ENCODE assay signal across 14 cellular contexts in the genomic region with DNA sequence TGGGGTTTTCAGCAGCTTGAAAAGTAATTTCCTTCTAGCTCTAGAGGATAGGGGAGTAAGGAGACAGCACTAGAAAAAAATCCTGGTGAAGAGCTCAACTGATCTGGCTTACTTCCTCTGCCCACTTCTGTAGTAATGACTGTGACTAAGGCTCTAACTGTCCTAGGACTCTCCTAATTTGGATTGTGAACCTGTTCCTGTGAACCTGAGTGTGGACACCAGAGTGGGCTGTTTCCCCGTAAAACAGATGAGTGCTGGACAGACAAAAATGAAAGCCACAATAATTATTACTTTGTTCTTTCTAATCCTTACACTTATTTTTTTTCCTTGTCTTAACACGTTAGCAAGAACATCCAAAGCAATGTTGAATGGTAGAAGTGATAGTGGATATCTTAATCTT.
A peak's percentile ranks its signal among the peaks of the same experiment; 100 is the strongest.
DNase-seq lines count a peak whose midpoint lies in the region; ATAC-seq, FAIRE-seq and TF ChIP-seq lines count a peak whose summit lies in the region.
"Had no signal": no experiment of that assay in that cellular context is flagged by ENCODE, and none has a peak within 500 bp of the region (broad histone marks: within the 10 kb centered on the region; RNA-seq: fewer than 3 reads in every experiment).

No MANE protein-coding gene starts in this region.

- no peak overlapping the region for H2AFZ ChIP-seq in fibroblast of lung (ENCODE audit: low read length)

- H3K9ac ChIP-seq in fibroblast of lung (ENCODE audit: insufficient read depth, low read length) = no peak overlapping the region

- no peaks in the 10 kb centered on the region for H3K4me1 Mint-ChIP-seq in natural killer cell treated with Interleukin-12 subunit alpha and Interleukin-12 subunit beta and Interleukin-15 and Interleukin-18, amount 100 ng/mL, for 72 hours (ENCODE audit: low read depth in 2 of 2)

- H3K4me3 ChIP-seq in cardiac muscle cell = no peak overlapping the region
- H3K4me3 ChIP-seq in right atrium auricular region = no peak overlapping the region
- H3K4me3 ChIP-seq in fibroblast of lung (replicated peaks in 1 of 4; ENCODE audit: control extremely low read depth in 1 of 4, insufficient read depth in 1 of 4, low read depth in 3 of 4, low read length in 4 of 4) = no peak overlapping the region
- H3K4me3 ChIP-seq in left lung = no peak overlapping the region
- H3K4me3 ChIP-seq: heart right ventricle, upper lobe of right lung had no signal

- no peaks in the 10 kb centered on the region for H3K36me3 ChIP-seq in cardiac muscle cell
- H3K36me3 ChIP-seq in right atrium auricular region = no peaks in the 10 kb centered on the region
- no peaks in the 10 kb centered on the region for H3K36me3 ChIP-seq in fibroblast of lung (ENCODE audit: control insufficient read depth, insufficient read depth, low read length)
- no peaks in the 10 kb centered on the region for H3K36me3 ChIP-seq in left lung
- H3K36me3 ChIP-seq: heart right ventricle, neutrophil, upper lobe of right lung had no signal

- H3K36me3 Mint-ChIP-seq in natural killer cell treated with Interleukin-12 subunit alpha and Interleukin-12 subunit beta and Interleukin-15 and Interleukin-18, amount 100 ng/mL, for 72 hours = no peaks in the 10 kb centered on the region

- CTCF ChIA-PET in RWPE1 (lab: Yijun Ruan, JAX) = no interaction called here

- ATAC-seq in left lung = no peak
- ATAC-seq in GM18498 (IDR thresholded peaks at IDR 0.05; ENCODE audit: unreplicated experiment) = no peak
- ATAC-seq in natural killer cell treated with Interleukin-12 subunit alpha and Interleukin-12 subunit beta and Interleukin-15 and Interleukin-18, amount 100 ng/mL, for 72 hours = no peak
- ATAC-seq: activated CD8-positive, alpha-beta T cell treated with anti-CD3 and anti-CD28 coated beads, Interleukin-2, amount 10 ng/mL, durations not matched to agents 7 days and 5 days; upper lobe of right lung had no signal

- intact Hi-C loops in left lung (cut with DNase I) = no loop called here

- H3K27ac Mint-ChIP-seq in natural killer cell treated with Interleukin-12 subunit alpha and Interleukin-12 subunit beta and Interleukin-15 and Interleukin-18, amount 100 ng/mL, for 72 hours = no peak overlapping the region
- H3K27ac Mint-ChIP-seq: activated CD8-positive, alpha-beta T cell treated with anti-CD3 and anti-CD28 coated beads, Interleukin-2, amount 10 ng/mL, durations not matched to agents 7 days and 5 days had no signal

- no peaks in the 10 kb centered on the region for H3K4me1 ChIP-seq in cardiac muscle cell (ENCODE audit: low read depth)
- no peaks in the 10 kb centered on the region for H3K4me1 ChIP-seq in right atrium auricular region
- H3K4me1 ChIP-seq in fibroblast of lung (ENCODE audit: control insufficient read depth, extremely low read depth, insufficient read depth, low read length) = no peaks in the 10 kb centered on the region
- no peaks in the 10 kb centered on the region for H3K4me1 ChIP-seq in left lung
- H3K4me1 ChIP-seq: heart right ventricle, upper lobe of right lung had no signal

- no peak overlapping the region for H3K4me3 Mint-ChIP-seq in natural killer cell treated with Interleukin-12 subunit alpha and Interleukin-12 subunit beta and Interleukin-15 and Interleukin-18, amount 100 ng/mL, for 72 hours
- H3K4me3 Mint-ChIP-seq: activated CD8-positive, alpha-beta T cell treated with anti-CD3 and anti-CD28 coated beads, Interleukin-2, amount 10 ng/mL, durations not matched to agents 7 days and 5 days had no signal

- H3K27ac ChIP-seq in cardiac muscle cell = no peak overlapping the region
- no peak overlapping the region for H3K27ac ChIP-seq in right atrium auricular region
- H3K27ac ChIP-seq in RWPE1 = no peak overlapping the region
- no peak overlapping the region for H3K27ac ChIP-seq in fibroblast of lung (ENCODE audit: insufficient read depth, low read length)
- no peak overlapping the region for H3K27ac ChIP-seq in left lung
- H3K27ac ChIP-seq: heart right ventricle, neutrophil, upper lobe of right lung had no signal

- H4K20me1 ChIP-seq in fibroblast of lung (ENCODE audit: control insufficient read depth, extremely low read depth, insufficient read depth, low read length) = no peaks in the 10 kb centered on the region

- no peak for FAIRE-seq in urothelium cell line (lab: Jason Lieb, UNC)

- DNase-seq in cardiac muscle cell (ENCODE audit: low read depth in 1 of 2, low spot score in 1 of 2) (peak in 1 of 2 donors; percentile 56), right atrium auricular region (ENCODE audit: low spot score) (no peak), RWPE1 (ENCODE audit: low spot score) (no peak), fibroblast of lung (ENCODE audit: low read depth in 2 of 2) (peak; percentile 20 to 49), urothelium cell line (ENCODE audit: low spot score) (peak; percentile 21), left lung (no peak)
- no peak for DNase-seq in natural killer cell treated with Interleukin-12 subunit alpha and Interleukin-12 subunit beta and Interleukin-15 and Interleukin-18, amount 100 ng/mL, for 72 hours (ENCODE audit: low spot score)
- DNase-seq: activated CD8-positive, alpha-beta T cell treated with anti-CD3 and anti-CD28 coated beads, Interleukin-2, amount 10 ng/mL, durations not matched to agents 7 days and 5 days; activated naive CD4-positive, alpha-beta T cell treated with anti-CD3 and anti-CD28 coated beads, Interleukin-2, amount 50 U/mL, for 16 hours; heart right ventricle; MV-4-11; upper lobe of right lung had no signal

- peaks cover 13% of the 10 kb centered on the region for H3K9me3 Mint-ChIP-seq in natural killer cell treated with Interleukin-12 subunit alpha and Interleukin-12 subunit beta and Interleukin-15 and Interleukin-18, amount 100 ng/mL, for 72 hours

- H3K9me3 ChIP-seq in cardiac muscle cell (ENCODE audit: low read depth) (no peaks in the 10 kb centered on the region), right atrium auricular region (peaks cover 0 to 4% of the 10 kb centered on the region in 2 donors), fibroblast of lung (ENCODE audit: control insufficient read depth, insufficient read depth, low read depth, low read length) (no peaks in the 10 kb centered on the region), left lung (peaks cover 0 to 25% of the 10 kb centered on the region in 2 donors)
- H3K9me3 ChIP-seq: neutrophil, upper lobe of right lung had no signal

- no peak overlapping the region for H3K4me2 ChIP-seq in fibroblast of lung (ENCODE audit: extremely low read depth, insufficient read depth, low read length)

- no peaks in the 10 kb centered on the region for H3K27me3 Mint-ChIP-seq in natural killer cell treated with Interleukin-12 subunit alpha and Interleukin-12 subunit beta and Interleukin-15 and Interleukin-18, amount 100 ng/mL, for 72 hours

- no peaks in the 10 kb centered on the region for H3K27me3 ChIP-seq in cardiac muscle cell
- no peaks in the 10 kb centered on the region for H3K27me3 ChIP-seq in right atrium auricular region
- no peaks in the 10 kb centered on the region for H3K27me3 ChIP-seq in fibroblast of lung (ENCODE audit: control insufficient read depth, insufficient read depth, low read length)
- H3K27me3 ChIP-seq in left lung = no peaks in the 10 kb centered on the region
- H3K27me3 ChIP-seq: heart right ventricle, neutrophil, upper lobe of right lung had no signal

- no peaks in the 10 kb centered on the region for H3K79me2 ChIP-seq in fibroblast of lung (ENCODE audit: control insufficient read depth, insufficient read depth, low read length)

- TF ChIP-seq CTCF in cardiac muscle cell (IDR thresholded peaks at IDR 0.05; ENCODE audit: low read depth, low read length) = peak; percentile 40
- no peak for TF ChIP-seq CTCF in right atrium auricular region (IDR thresholded peaks at IDR 0.05)
- TF ChIP-seq CTCF in RWPE1 (conservative IDR thresholded peaks at IDR 0.05; ENCODE audit: low read depth) = peak; percentile 18; the same call in 1 of the 2 replicates
- TF ChIP-seq CTCF in fibroblast of lung (conservative IDR thresholded peaks at IDR 0.05 in 1 of 2, IDR thresholded peaks at IDR 0.05 in 1 of 2; ENCODE audit: low read depth in 1 of 2, low read length in 2 of 2) = peak; percentile 35 to 42
- no peak for TF ChIP-seq CTCF in left lung (IDR thresholded peaks at IDR 0.05)

- POLR2A ChIA-PET in RWPE1 (lab: Yijun Ruan, JAX; ENCODE audit: low non-redundant PET) = no interaction called here

Comparison
In these comparisons a context has a peak if more than half of its experiments do, and no peak if none do; other contexts are left out.
1. CTCF ChIP-seq: peak in cardiac muscle cell (single experiment), RWPE1 (single experiment) and fibroblast of lung (2 of 2); none in right atrium auricular region (0 of 2) and left lung (0 of 2).
2. DNase-seq: peak in fibroblast of lung (2 of 2) and urothelium cell line (single experiment); none in right atrium auricular region (single experiment), RWPE1 (single experiment), left lung (0 of 2) and natural killer cell treated with Interleukin-12 subunit alpha and Interleukin-12 subunit beta and Interleukin-15 and Interleukin-18, amount 100 ng/mL, for 72 hours (single experiment).